Comparison of ENCODE assay signal across 17 cellular contexts in the genomic region with DNA sequence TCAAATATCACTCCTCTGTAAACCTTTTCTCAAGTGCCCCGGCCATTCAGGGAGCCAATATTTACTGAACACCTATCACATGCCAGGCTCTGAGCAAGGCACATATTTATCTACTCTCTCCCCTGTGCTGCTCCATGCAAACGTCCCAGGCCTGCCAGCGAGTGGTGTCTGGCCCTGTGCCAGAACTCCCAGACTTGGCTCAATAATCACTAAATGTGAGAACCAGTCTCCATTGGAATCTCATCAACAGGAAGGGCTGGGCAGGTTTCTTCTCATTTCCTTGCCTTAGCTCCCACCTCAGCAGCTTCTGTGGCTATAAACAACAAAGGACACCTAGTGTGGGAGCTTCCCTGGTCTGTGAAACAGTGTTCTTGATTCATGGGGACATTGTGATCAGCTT. TPM values are rescaled to one million over a fixed set of nuclear protein-coding genes. Genes with fewer than 3 reads are reported as not detected.
A peak's percentile ranks its signal among the peaks of the same experiment; 100 is the strongest.
DNase-seq lines count a peak whose midpoint lies in the region; ATAC-seq and TF ChIP-seq lines count a peak whose summit lies in the region.
"Had no signal": no experiment of that assay in that cellular context is flagged by ENCODE, and none has a peak within 500 bp of the region (broad histone marks: within the 10 kb centered on the region; RNA-seq: fewer than 3 reads in every experiment).

No MANE protein-coding gene starts in this region.

- ATAC-seq in lung (ENCODE audit: insufficient read depth, low FRiP score) (no peak), HG02759 (IDR thresholded peaks at IDR 0.05; ENCODE audit: unreplicated experiment) (no peak), sciatic nerve (no peak)
- ATAC-seq: GM12878 had no signal

- peaks cover 0 to 6% of the 10 kb centered on the region in 2 donors for H3K4me1 ChIP-seq in lung (ENCODE audit: control insufficient read depth in 2 of 2, insufficient read depth in 2 of 2, low read length in 2 of 2)
- H3K4me1 ChIP-seq: ascending aorta had no signal

- intact Hi-C loops in sciatic nerve (cut with DNase I), result no loop called here

- no peaks in the 10 kb centered on the region for H3K27me3 ChIP-seq in lung (ENCODE audit: control insufficient read depth, insufficient read depth)
- H3K27me3 ChIP-seq: ascending aorta had no signal

- no peaks in the 10 kb centered on the region for H3K36me3 ChIP-seq in lung (ENCODE audit: control insufficient read depth in 2 of 2, insufficient read depth in 2 of 2, low read length in 2 of 2)
- H3K36me3 ChIP-seq: ascending aorta, thoracic aorta had no signal

- H3K4me3 ChIP-seq in lung, result no peak overlapping the region
- H3K4me3 ChIP-seq: ascending aorta, GM12878, thoracic aorta had no signal

- 29 to 42% methylated on average over 3 of the region's 3 CpGs for WGBS in lung, 2 donors

- TF ChIP-seq CTCF in lung (IDR thresholded peaks at IDR 0.05; ENCODE audit: control extremely low read depth, extremely low read depth), result no peak

- H3K27ac ChIP-seq in lung (ENCODE audit: low read depth in 1 of 2, low read length in 1 of 2), result no peak overlapping the region
- H3K27ac ChIP-seq: ascending aorta, thoracic aorta had no signal

- DNase-seq in DMS153 (lab: John Stamatoyannopoulos, UW), result peak; percentile 67
- peak; percentile 51 for DNase-seq in NCI-H1092 treated with DMSO at 0.1 percent for 48 hours (lab: John Stamatoyannopoulos, UW)
- peak; percentile 36 to 73 for DNase-seq in dermis microvascular lymphatic vessel endothelial cell (ENCODE audit: low read depth in 2 of 2)
- peak; percentile 64 for DNase-seq in lung (ENCODE audit: low spot score)
- no peak for DNase-seq in NCI-H1930 (lab: John Stamatoyannopoulos, UW)
- DNase-seq in Kasumi-1 (lab: John Stamatoyannopoulos, UW), result no peak
- no peak for DNase-seq in sciatic nerve (ENCODE audit: low spot score)
- DNase-seq: activated CD4-positive, alpha-beta memory T cell treated with anti-CD3 and anti-CD28 coated beads, Interleukin-2, amount 10 ng/mL, durations not matched to agents 7 days and 5 days; activated effector memory CD4-positive, alpha-beta T cell treated with anti-CD3 and anti-CD28 coated beads, Interleukin-2, amount 50 U/mL, for 16 hours; effector CD4-positive, alpha-beta T cell; HFFc6; NCI-H1048; SHP77 treated with DMSO at 0.1 percent for 48 hours had no signal

- no peaks in the 10 kb centered on the region for H3K9me3 ChIP-seq in lung (ENCODE audit: control insufficient read depth in 2 of 2, insufficient read depth in 1 of 2, low read length in 1 of 2)
- H3K9me3 ChIP-seq: ascending aorta, thoracic aorta had no signal

RNA-seq across cellular contexts. Expression of a gene that starts 21.7 kb away (rescaled TPM):
- total RNA-seq in dermis microvascular lymphatic vessel endothelial cell (4.8 and 11.8 TPM in 2 replicates), lung (10 to 100 TPM; 10.0 to 12.2 TPM), sciatic nerve (0.27 TPM)
- 1 to 10 TPM; 1.7 to 2.2 TPM for polyA plus RNA-seq in lung
- total RNA-seq: activated CD4-positive, alpha-beta memory T cell treated with anti-CD3 and anti-CD28 coated beads, Interleukin-2, amount 10 ng/mL, durations not matched to agents 7 days and 5 days; ascending aorta; HFFc6; thoracic aorta had no signal

Comparison
In these comparisons a context has a peak if more than half of its experiments do, and no peak if none do; other contexts are left out.
1. DNase-seq: peak in DMS153 (single experiment), NCI-H1092 treated with DMSO at 0.1 percent for 48 hours (single experiment), dermis microvascular lymphatic vessel endothelial cell (2 of 2) and lung (single experiment); none in NCI-H1930 (0 of 2), Kasumi-1 (0 of 2) and sciatic nerve (single experiment).